Comparison of ENCODE assay signal across 8 cellular contexts in genomic region chr9:105694320-105694847, GRCh38.
DNase-seq lines count a peak whose midpoint lies in the region; ATAC-seq lines count a peak whose summit lies in the region.

A gene with protein sequence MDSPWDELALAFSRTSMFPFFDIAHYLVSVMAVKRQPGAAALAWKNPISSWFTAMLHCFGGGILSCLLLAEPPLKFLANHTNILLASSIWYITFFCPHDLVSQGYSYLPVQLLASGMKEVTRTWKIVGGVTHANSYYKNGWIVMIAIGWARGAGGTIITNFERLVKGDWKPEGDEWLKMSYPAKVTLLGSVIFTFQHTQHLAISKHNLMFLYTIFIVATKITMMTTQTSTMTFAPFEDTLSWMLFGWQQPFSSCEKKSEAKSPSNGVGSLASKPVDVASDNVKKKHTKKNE (plus strand): TSS chr9:105694541. CDS start chr9:105694661, 120 bp downstream.

- peak; percentile 75 for ATAC-seq in HG02840 (IDR thresholded peaks at IDR 0.05; ENCODE audit: low FRiP score, unreplicated experiment)

- DNase-seq in NCI-H1436 (lab: John Stamatoyannopoulos, UW) = peak; percentile 51
- no peak for DNase-seq in NCI-H1436 treated with DMSO at 0.1 percent for 48 hours (lab: John Stamatoyannopoulos, UW)
- peak; percentile 78 to 96 (median 94) for DNase-seq in NCI-H1417 (lab: John Stamatoyannopoulos, UW)
- DNase-seq in T-helper 9 cell = peak; percentile 68
- peak; percentile 94 for DNase-seq in astrocyte of the hippocampus (ENCODE audit: low read depth, low spot score)
- DNase-seq in skeletal muscle cell (ENCODE audit: low read depth) = no peak

- H3K4me3 ChIP-seq in iPS-11a (ENCODE audit: low read depth, low read length) (peak within 1 kb of the TSS; percentile 73), skeletal muscle cell (ENCODE audit: low read depth, low read length) (peak within 1 kb of the TSS; percentile 76)

Comparison
In these comparisons a context has a peak if more than half of its experiments do, and no peak if none do; other contexts are left out.
1. DNase-seq: peak in NCI-H1436 (single experiment), NCI-H1417 (3 of 3), T-helper 9 cell (single experiment) and astrocyte of the hippocampus (single experiment); none in NCI-H1436 treated with DMSO at 0.1 percent for 48 hours (single experiment) and skeletal muscle cell (single experiment).